17 cellular contexts compared by ENCODE assay signal in the genomic region with DNA sequence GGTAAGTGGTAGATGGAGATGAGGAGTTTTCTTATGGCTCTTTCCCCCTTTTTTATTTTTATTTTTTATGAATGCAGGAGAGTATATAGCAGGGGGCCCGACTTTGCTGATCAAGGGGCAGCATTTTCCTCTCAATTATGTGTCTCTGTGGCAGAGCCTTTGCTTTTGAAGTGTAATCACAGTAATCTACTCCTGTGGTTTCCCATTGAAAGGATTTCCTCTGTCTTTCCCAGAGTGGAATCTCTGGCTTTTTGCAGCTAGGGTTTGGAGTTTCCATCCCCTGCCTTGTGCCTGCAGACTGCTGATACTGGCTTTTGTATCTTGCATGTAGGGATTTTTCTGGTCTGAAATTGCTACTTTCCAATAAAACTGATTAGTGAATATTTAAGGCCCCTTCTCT. TPM values are rescaled to one million over a fixed set of nuclear protein-coding genes. Genes with fewer than 3 reads are reported as not detected.
DNase-seq lines count a peak whose midpoint lies in the region; ATAC-seq and TF ChIP-seq lines count a peak whose summit lies in the region.
"Had no signal": no experiment of that assay in that cellular context is flagged by ENCODE, and none has a peak within 500 bp of the region (broad histone marks: within the 10 kb centered on the region; RNA-seq: fewer than 3 reads in every experiment).

No MANE protein-coding gene starts in this region.

- no peaks in the 10 kb centered on the region for H3K36me3 ChIP-seq in neural cell (ENCODE audit: insufficient read depth, low read length)
- peaks cover 4% of the 10 kb centered on the region for H3K36me3 ChIP-seq in right atrium auricular region

- H3K9me3 Mint-ChIP-seq in effector memory CD8-positive, alpha-beta T cell: no peaks in the 10 kb centered on the region

- H3K4me3 Mint-ChIP-seq in effector memory CD8-positive, alpha-beta T cell: peak overlapping the region; percentile 21 to 63

- peak overlapping the region; percentile 15 for H3K4me2 ChIP-seq in neural cell (ENCODE audit: low read length)

- peaks cover 99% of the 10 kb centered on the region for H3K79me2 ChIP-seq in neural cell (replicated peaks; ENCODE audit: insufficient read depth, low read length)

- DNase-seq in EH (ENCODE audit: low read depth) (peak; percentile 42), NCI-H2227 (lab: John Stamatoyannopoulos, UW; ENCODE audit: unreplicated experiment) (peak; percentile 76), occipital lobe (lab: John Stamatoyannopoulos, UW) (no peak), cerebellar cortex (ENCODE audit: low spot score) (no peak), right atrium auricular region (ENCODE audit: low spot score) (no peak)
- no peak for DNase-seq in effector memory CD8-positive, alpha-beta T cell
- DNase-seq: activated CD8-positive, alpha-beta memory T cell treated with anti-CD3 and anti-CD28 coated beads, Interleukin-2, amount 50 U/mL, for 4 hours; body of pancreas; DMS 273 treated with DMSO at 0.1 percent for 48 hours; mucosa of descending colon; NCI-H2029 treated with DMSO at 0.1 percent for 48 hours; PC-3; right lobe of liver; T1000; thyroid gland had no signal

- no peak overlapping the region for H2AFZ ChIP-seq in neural cell (ENCODE audit: low read depth, low read length)

- H3K9me3 ChIP-seq in neural cell (ENCODE audit: low read length) (no peaks in the 10 kb centered on the region), right atrium auricular region (no peaks in the 10 kb centered on the region)
- H3K9me3 ChIP-seq: body of pancreas, mucosa of descending colon, right lobe of liver, thyroid gland had no signal

- no peak for ATAC-seq in effector memory CD8-positive, alpha-beta T cell (replicated peaks)
- ATAC-seq: body of pancreas, esophagus mucosa, mucosa of descending colon, PC-3, right lobe of liver had no signal

- no peak for TF ChIP-seq CTCF in neural cell (IDR thresholded peaks at IDR 0.05; ENCODE audit: poor library complexity, severe bottlenecking)
- TF ChIP-seq CTCF in right atrium auricular region (IDR thresholded peaks at IDR 0.05): no peak

- no peaks in the 10 kb centered on the region for H3K9me2 ChIP-seq in neural cell (ENCODE audit: insufficient read depth, low read length)

- peak overlapping the region; percentile 42 to 87 for H3K27ac Mint-ChIP-seq in effector memory CD8-positive, alpha-beta T cell

- H3K27me3 ChIP-seq in neural cell (ENCODE audit: insufficient read depth, low read depth, low read length): no peaks in the 10 kb centered on the region
- no peaks in the 10 kb centered on the region for H3K27me3 ChIP-seq in right atrium auricular region
- H3K27me3 ChIP-seq: body of pancreas, right lobe of liver, thyroid gland had no signal

- H3K4me3 ChIP-seq in neural cell (ENCODE audit: low read length): peak overlapping the region; percentile 37
- no peak overlapping the region for H3K4me3 ChIP-seq in right atrium auricular region
- H3K4me3 ChIP-seq: body of pancreas, mucosa of descending colon, right lobe of liver, thyroid gland had no signal

- H3K36me3 Mint-ChIP-seq in effector memory CD8-positive, alpha-beta T cell (ENCODE audit: insufficient read depth): peaks cover 24% of the 10 kb centered on the region

- H3K27ac ChIP-seq in neural cell (ENCODE audit: low read length) (peak overlapping the region; percentile 38), right atrium auricular region (no peak overlapping the region)
- H3K27ac ChIP-seq: thyroid gland had no signal

- H3K4me1 ChIP-seq in right atrium auricular region: peaks cover 0 to 90% of the 10 kb centered on the region in 2 donors

- peaks cover 69 to 82% of the 10 kb centered on the region in 2 donors for H3K4me1 Mint-ChIP-seq in effector memory CD8-positive, alpha-beta T cell (ENCODE audit: low read depth in 2 of 2)

- no peaks in the 10 kb centered on the region for H3K27me3 Mint-ChIP-seq in effector memory CD8-positive, alpha-beta T cell

- no peaks in the 10 kb centered on the region for H3F3A ChIP-seq in neural cell (ENCODE audit: insufficient read depth, low read length, poor library complexity, severe bottlenecking)

- H4K20me1 ChIP-seq in neural cell (ENCODE audit: insufficient read depth): peaks cover 46% of the 10 kb centered on the region

- H3K9ac ChIP-seq in neural cell (ENCODE audit: low read length): no peak overlapping the region

- TF ChIP-seq RAD21 in neural cell (conservative IDR thresholded peaks at IDR 0.05): no peak

- no peak for TF ChIP-seq EP300 in neural cell (conservative IDR thresholded peaks at IDR 0.05; ENCODE audit: poor library complexity, severe bottlenecking)

TF ChIP-seq in neural cell, 6 proteins besides CTCF, POLR2A, EP300 and RAD21:
- TF ChIP-seq, protein P1, sequence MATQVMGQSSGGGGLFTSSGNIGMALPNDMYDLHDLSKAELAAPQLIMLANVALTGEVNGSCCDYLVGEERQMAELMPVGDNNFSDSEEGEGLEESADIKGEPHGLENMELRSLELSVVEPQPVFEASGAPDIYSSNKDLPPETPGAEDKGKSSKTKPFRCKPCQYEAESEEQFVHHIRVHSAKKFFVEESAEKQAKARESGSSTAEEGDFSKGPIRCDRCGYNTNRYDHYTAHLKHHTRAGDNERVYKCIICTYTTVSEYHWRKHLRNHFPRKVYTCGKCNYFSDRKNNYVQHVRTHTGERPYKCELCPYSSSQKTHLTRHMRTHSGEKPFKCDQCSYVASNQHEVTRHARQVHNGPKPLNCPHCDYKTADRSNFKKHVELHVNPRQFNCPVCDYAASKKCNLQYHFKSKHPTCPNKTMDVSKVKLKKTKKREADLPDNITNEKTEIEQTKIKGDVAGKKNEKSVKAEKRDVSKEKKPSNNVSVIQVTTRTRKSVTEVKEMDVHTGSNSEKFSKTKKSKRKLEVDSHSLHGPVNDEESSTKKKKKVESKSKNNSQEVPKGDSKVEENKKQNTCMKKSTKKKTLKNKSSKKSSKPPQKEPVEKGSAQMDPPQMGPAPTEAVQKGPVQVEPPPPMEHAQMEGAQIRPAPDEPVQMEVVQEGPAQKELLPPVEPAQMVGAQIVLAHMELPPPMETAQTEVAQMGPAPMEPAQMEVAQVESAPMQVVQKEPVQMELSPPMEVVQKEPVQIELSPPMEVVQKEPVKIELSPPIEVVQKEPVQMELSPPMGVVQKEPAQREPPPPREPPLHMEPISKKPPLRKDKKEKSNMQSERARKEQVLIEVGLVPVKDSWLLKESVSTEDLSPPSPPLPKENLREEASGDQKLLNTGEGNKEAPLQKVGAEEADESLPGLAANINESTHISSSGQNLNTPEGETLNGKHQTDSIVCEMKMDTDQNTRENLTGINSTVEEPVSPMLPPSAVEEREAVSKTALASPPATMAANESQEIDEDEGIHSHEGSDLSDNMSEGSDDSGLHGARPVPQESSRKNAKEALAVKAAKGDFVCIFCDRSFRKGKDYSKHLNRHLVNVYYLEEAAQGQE (IDR thresholded peaks at IDR 0.05; ENCODE audit: borderline replicate concordance): peak; percentile 93
- TF ChIP-seq TAF1 (IDR thresholded peaks at IDR 0.05; ENCODE audit: low read depth): no peak
- no peak for TF ChIP-seq EZH2 (IDR thresholded peaks at IDR 0.05; ENCODE audit: borderline replicate concordance, insufficient read depth, low read length, poor library complexity, severe bottlenecking)
- no peak for TF ChIP-seq SMC3 (conservative IDR thresholded peaks at IDR 0.05; ENCODE audit: poor library complexity)
- TF ChIP-seq POLR2AphosphoS5 (IDR thresholded peaks at IDR 0.05): peak; percentile 61
- TF ChIP-seq MXI1 (conservative IDR thresholded peaks at IDR 0.05; ENCODE audit: poor library complexity, severe bottlenecking): no peak

RNA-seq across cellular contexts. Expression of gene ARID1A, which starts 29.1 kb away (rescaled TPM):
- polyA plus RNA-seq in neural cell: 13.2 and 16.2 TPM in 2 replicates
- polyA minus RNA-seq in neural cell: 51.1 and 74.6 TPM in 2 replicates
- total RNA-seq in occipital lobe (20.1 TPM), right atrium auricular region (10 to 100 TPM; 32.7 to 48.8 TPM)

Comparison
In these comparisons a context has a peak if more than half of its experiments do, and no peak if none do; other contexts are left out.
1. DNase-seq: peak in EH (single experiment) and NCI-H2227 (single experiment); none in effector memory CD8-positive, alpha-beta T cell (0 of 3), occipital lobe (single experiment), cerebellar cortex (single experiment) and right atrium auricular region (single experiment).